ENCODE assay signal across 18 cellular contexts in genomic region chr17:28700278-28700677, GRCh38. TPM values are rescaled to one million over a fixed set of nuclear protein-coding genes. Genes with fewer than 3 reads are reported as not detected.
DNase-seq lines count a peak whose midpoint lies in the region; ATAC-seq, FAIRE-seq and TF ChIP-seq lines count a peak whose summit lies in the region.
"Had no signal": no experiment of that assay in that cellular context is flagged by ENCODE, and none has a peak within 500 bp of the region (broad histone marks: within the 10 kb centered on the region; RNA-seq: fewer than 3 reads in every experiment).

No MANE protein-coding gene starts in this region.

- POLR2A ChIA-PET in GM12878 (lab: Charles Lee) = no interaction called here

- no peaks in the 10 kb centered on the region for H3K79me2 ChIP-seq in GM12878 (ENCODE audit: control insufficient read depth, insufficient read depth, low read length)

- WGBS in heart right ventricle, 2 donors = 86 to 88% methylated on average over 8 of the region's 8 CpGs
- WGBS in GM12878 (ENCODE audit: insufficient coverage, insufficient replicate concordance, low lambda C conversion rate, missing lambda C conversion rate) = 91% methylated on average over 8 of the region's 8 CpGs

- H3K4me1 Mint-ChIP-seq in nephron progenitor cell = peaks cover 5% of the 10 kb centered on the region
- H3K4me1 Mint-ChIP-seq: B cell had no signal

- H2AFZ ChIP-seq in GM12878 (ENCODE audit: control insufficient read depth, low read depth, low read length) = no peak overlapping the region

- peak overlapping the region; percentile 83 for H3K27ac Mint-ChIP-seq in nephron progenitor cell
- H3K27ac Mint-ChIP-seq: B cell; CD4-positive, alpha-beta T cell; HFFc6 had no signal

- no peak for TF ChIP-seq EP300 in GM12878 (IDR thresholded peaks at IDR 0.05; ENCODE audit: borderline replicate concordance in 1 of 2, control insufficient read depth in 1 of 2, low read depth in 2 of 2, low read length in 2 of 2)

- H3K4me3 ChIP-seq in heart right ventricle = no peak overlapping the region
- no peak overlapping the region for H3K4me3 ChIP-seq in GM12878

- peak; percentile 46; the same call in 1 of the 2 replicates for TF ChIP-seq POLR2A in GM12878 (IDR thresholded peaks at IDR 0.05; ENCODE audit: low read depth, low read length)

- no peaks in the 10 kb centered on the region for H3K9me3 Mint-ChIP-seq in nephron progenitor cell
- H3K9me3 Mint-ChIP-seq: CD4-positive, alpha-beta T cell; HFFc6 had no signal

- no peak for ATAC-seq in Right ventricle myocardium superior (ENCODE audit: poor library complexity)
- no peak for ATAC-seq in heart right ventricle
- no peak for ATAC-seq in GM12878
- ATAC-seq in esophagus mucosa = no peak

- H3K36me3 ChIP-seq in heart right ventricle = peaks cover 5 to 98% (median 81%) of the 10 kb centered on the region in 9 donors
- peaks cover 26 to 53% of the 10 kb centered on the region in 2 experiments; a peak in 3 of 4 replicates for H3K36me3 ChIP-seq in GM12878 (ENCODE audit: control insufficient read depth in 2 of 2, insufficient read depth in 2 of 2, low read length in 1 of 2)

- no peak overlapping the region for H3K4me2 ChIP-seq in GM12878 (ENCODE audit: control insufficient read depth, insufficient read depth)

- in situ Hi-C loops in GM12878 (cut with MboI) = no loop called here

- H3K9me3 ChIP-seq in heart right ventricle = no peaks in the 10 kb centered on the region
- H3K9me3 ChIP-seq in GM12878 (replicated peaks; ENCODE audit: control insufficient read depth, insufficient read depth, low read length) = no peaks in the 10 kb centered on the region

- H3K4me1 ChIP-seq in heart right ventricle (no peaks in the 10 kb centered on the region), GM12878 (ENCODE audit: control insufficient read depth, insufficient read depth, low read length) (no peaks in the 10 kb centered on the region)

- H3K27me3 ChIP-seq in heart right ventricle = no peaks in the 10 kb centered on the region
- H3K27me3 ChIP-seq in GM12878 (replicated peaks in 1 of 2; ENCODE audit: control insufficient read depth in 2 of 2, insufficient read depth in 2 of 2, low read length in 1 of 2) = no peaks in the 10 kb centered on the region

- TF ChIP-seq RAD21 in GM12878 (IDR thresholded peaks at IDR 0.05; ENCODE audit: insufficient read depth, low read depth, low read length) = no peak

- BruUV-seq in GM12878 (replicated peaks; lab: Mats Ljungman, UMichigan) = no TSS peak

- peaks cover 59% of the 10 kb centered on the region for H3K36me3 Mint-ChIP-seq in nephron progenitor cell (ENCODE audit: low read depth)

- SMC1A ChIA-PET in GM12878 (lab: Charles Lee; ENCODE audit: uncharacterized antibody, unreplicated experiment) = no interaction called here

- FAIRE-seq in GM12878 (lab: Jason Lieb, UNC) = no peak
- FAIRE-seq: A204.1, GM12891 had no signal

- no peak for TF ChIP-seq CTCF in heart right ventricle (IDR thresholded peaks at IDR 0.05)
- no peak for TF ChIP-seq CTCF in GM12878 (IDR thresholded peaks at IDR 0.05 in 2 of 3, conservative IDR thresholded peaks at IDR 0.05 in 1 of 3; ENCODE audit: control insufficient read depth in 2 of 3, extremely low read depth in 1 of 3, insufficient read depth in 1 of 3, low read depth in 3 of 3, low read length in 3 of 3)
- TF ChIP-seq CTCF in nephron progenitor cell (IDR thresholded peaks at IDR 0.05) = no peak

- no peak overlapping the region for H3K4me3 Mint-ChIP-seq in nephron progenitor cell
- H3K4me3 Mint-ChIP-seq: B cell; CD4-positive, alpha-beta T cell; HFFc6 had no signal

- peaks cover 4% of the 10 kb centered on the region for H3K27me3 Mint-ChIP-seq in nephron progenitor cell (ENCODE audit: low read depth, poor library complexity)
- H3K27me3 Mint-ChIP-seq: B cell; CD4-positive, alpha-beta T cell had no signal

- DNase-seq in Right ventricle myocardium superior (peak; percentile 32), heart right ventricle (no peak), GM12878 (ENCODE audit: low read depth, low spot score) (no peak), nephron progenitor cell (no peak), NCI-H2227 (lab: John Stamatoyannopoulos, UW; ENCODE audit: unreplicated experiment) (no peak)
- no peak for DNase-seq in stimulated activated CD4-positive, alpha-beta T cell treated with anti-CD3 and anti-CD28 coated beads, Interleukin-2, amount 100 ng/mL, for 24 hours
- DNase-seq: C1 segment of cervical spinal cord; Calu3; CD4-positive, alpha-beta T cell; DMS79; HCEC 1CT; HFFc6 had no signal

- RAD21 ChIA-PET in GM12878 (lab: Charles Lee; ENCODE audit: unreplicated experiment) = no interaction called here

- H4K20me1 ChIP-seq in GM12878 (ENCODE audit: control insufficient read depth, insufficient read depth) = no peaks in the 10 kb centered on the region

- intact Hi-C loops in Right ventricle myocardium superior (cut with DNase I) (no loop called here), heart right ventricle (cut with DNase I) (loop anchor here in 2 of 10 donors (5.0 kb wide), 2 partner anchors 48 to 517 kb away; no protein-coding TSS in a partner anchor), GM12878 (cut with micrococcal nuclease; ENCODE audit: unreplicated experiment) (no loop called here)

- CTCF ChIA-PET in GM12878 (lab: Yijun Ruan, JAX) = no interaction called here

- H3K27ac ChIP-seq in heart right ventricle (no peak overlapping the region), GM12878 (ENCODE audit: control insufficient read depth, insufficient read depth) (no peak overlapping the region), temporal lobe (ENCODE audit: low read depth, low read length) (peak overlapping the region; percentile 62)

- H3K9ac ChIP-seq in GM12878 (ENCODE audit: control insufficient read depth, insufficient read depth, low read length) = no peak overlapping the region

RNA-seq across cellular contexts. Expression of gene PROCA1, which starts 11.4 kb away (rescaled TPM):
- total RNA-seq in Right ventricle myocardium superior (1.3 TPM), heart right ventricle (1 to 10 TPM in 9 of 10 donors, under 1 TPM in 1; 0.76 to 2.1 (median 1.3) TPM), GM12878 (2014; rRNA removed) (1.1 and 1.5 TPM in 2 replicates), GM12878 (2014; rRNA removed; fragmentation: Illumina TruSeq; extraction: Trizol) (1.5 and 2.6 TPM in 2 replicates), GM12878 (2021) (1.5 and 2.4 TPM in 2 replicates), temporal lobe (3.4 TPM), esophagus mucosa (0.64 TPM)
- polyA plus RNA-seq in heart right ventricle (1 to 10 TPM in 1 of 2 donors, under 1 TPM in 1; 0.74 to 4.9 TPM), GM12878 (2011; rRNA removed) (0.99 and 1.4 TPM in 2 replicates), GM12878 (2014; fragmentation: Illumina TruSeq; extraction: Trizol) (1.2 and 2.0 TPM in 2 replicates), GM12878 (2014; fragmentation: Nextera tagmentation; extraction: Ambion mirVana) (under 1 TPM; 0.35 to 0.40 TPM), GM12878 (2014; rRNA removed) (2.1 and 4.8 TPM in 2 replicates), GM12878 (2016; fragmentation: Nextera tagmentation; extraction: Ambion mirVana) (under 1 TPM; 0.59 to 0.83 TPM)
- total RNA-seq in GM12878 (2013; cell fraction: nucleolus; rRNA removed) = 6.2 and 8.9 TPM in 2 replicates
- polyA plus RNA-seq in GM12878 (2011; ENCODE audit: low read depth) = 0.93 TPM
- 1.1 and 1.5 TPM in 2 replicates for polyA plus RNA-seq in GM12878 (2011; cell fraction: cytosol; rRNA removed)
- 6.8 and 8.9 TPM in 2 replicates for polyA plus RNA-seq in GM12878 (2011; cell fraction: nucleus; rRNA removed)
- polyA plus RNA-seq in GM12878 (2012) = 2.0 and 2.4 TPM in 2 replicates
- 0.73 and 0.82 TPM in 2 replicates for polyA minus RNA-seq in GM12878 (2011; rRNA and poly(A)+ RNA removed)
- not detected in 2 replicates for polyA minus RNA-seq in GM12878 (2011; cell fraction: cytosol; rRNA and poly(A)+ RNA removed)
- polyA minus RNA-seq in GM12878 (2011; cell fraction: nucleus; rRNA and poly(A)+ RNA removed) = 1.2 and 2.1 TPM in 2 replicates
- total RNA-seq: H4 had no signal

RNA-seq across cellular contexts. Expression of gene RAB34, which starts 17.4 kb away (rescaled TPM):
- 14.5 TPM for total RNA-seq in Right ventricle myocardium superior
- 10 to 100 TPM in 7 of 10 donors, 1 to 10 TPM in 3; 7.0 to 25.0 (median 10.4) TPM for total RNA-seq in heart right ventricle
- 10 to 100 TPM; 25.2 to 37.3 TPM for polyA plus RNA-seq in heart right ventricle
- 10.7 and 13.3 TPM in 2 replicates for total RNA-seq in GM12878 (2013; cell fraction: nucleolus; rRNA removed)
- total RNA-seq in GM12878 (2014; rRNA removed) = 40.2 and 46.4 TPM in 2 replicates
- total RNA-seq in GM12878 (2014; rRNA removed; fragmentation: Illumina TruSeq; extraction: Trizol) = 24.2 and 26.9 TPM in 2 replicates
- total RNA-seq in GM12878 (2021) = 28.8 and 33.0 TPM in 2 replicates
- 16.5 TPM for polyA plus RNA-seq in GM12878 (2011; ENCODE audit: low read depth)
- polyA plus RNA-seq in GM12878 (2011; rRNA removed) = 0.16 and 0.37 TPM in 2 replicates
- polyA plus RNA-seq in GM12878 (2011; cell fraction: cytosol; rRNA removed) = 0.23 and 0.31 TPM in 2 replicates
- polyA plus RNA-seq in GM12878 (2011; cell fraction: nucleus; rRNA removed) = 0.69 and 0.75 TPM in 2 replicates
- 13.1 and 17.7 TPM in 2 replicates for polyA plus RNA-seq in GM12878 (2012)
- 35.7 and 39.0 TPM in 2 replicates for polyA plus RNA-seq in GM12878 (2014; fragmentation: Illumina TruSeq; extraction: Trizol)
- 10 to 100 TPM; 14.4 to 32.6 TPM for polyA plus RNA-seq in GM12878 (2014; fragmentation: Nextera tagmentation; extraction: Ambion mirVana)
- polyA plus RNA-seq in GM12878 (2014; rRNA removed) = 37.5 and 47.7 TPM in 2 replicates
- polyA plus RNA-seq in GM12878 (2016; fragmentation: Nextera tagmentation; extraction: Ambion mirVana) = 10 to 100 TPM; 30.9 to 37.4 TPM
- polyA minus RNA-seq in GM12878 (2011; rRNA and poly(A)+ RNA removed) = not detected in 2 replicates
- 4.1 and 4.9 TPM in 2 replicates for polyA minus RNA-seq in GM12878 (2011; cell fraction: cytosol; rRNA and poly(A)+ RNA removed)
- 0.48 and 0.86 TPM in 2 replicates for polyA minus RNA-seq in GM12878 (2011; cell fraction: nucleus; rRNA and poly(A)+ RNA removed)
- 10.1 TPM for total RNA-seq in temporal lobe
- total RNA-seq in esophagus mucosa = 34.2 TPM

RNA-seq across cellular contexts. Expression of gene RPL23A, which starts 19.5 kb away (rescaled TPM):
- total RNA-seq in Right ventricle myocardium superior (858 TPM), heart right ventricle (100 to 1,000 TPM; 807 to 986 (median 861) TPM), GM12878 (2014; rRNA removed) (1,231 and 1,339 TPM in 2 replicates), GM12878 (2014; rRNA removed; fragmentation: Illumina TruSeq; extraction: Trizol) (1,926 and 2,065 TPM in 2 replicates), GM12878 (2021) (2,908 and 3,018 TPM in 2 replicates), temporal lobe (271 TPM), esophagus mucosa (1,336 TPM)
- polyA plus RNA-seq in heart right ventricle (1,000 to 10,000 TPM in 1 of 2 donors, 100 to 1,000 TPM in 1; 300 to 1,566 TPM), GM12878 (2011; rRNA removed) (2,740 and 3,357 TPM in 2 replicates), GM12878 (2014; fragmentation: Illumina TruSeq; extraction: Trizol) (1,904 and 2,135 TPM in 2 replicates), GM12878 (2014; fragmentation: Nextera tagmentation; extraction: Ambion mirVana) (over 10,000 TPM in 1 of 2 experiments, 1,000 to 10,000 TPM in 1; 8,970 to 10,319 TPM), GM12878 (2014; rRNA removed) (1,318 and 1,377 TPM in 2 replicates), GM12878 (2016; fragmentation: Nextera tagmentation; extraction: Ambion mirVana) (1,000 to 10,000 TPM; 2,984 to 3,180 TPM)
- 169 and 204 TPM in 2 replicates for total RNA-seq in GM12878 (2013; cell fraction: nucleolus; rRNA removed)
- 6,212 TPM for polyA plus RNA-seq in GM12878 (2011; ENCODE audit: low read depth)
- polyA plus RNA-seq in GM12878 (2011; cell fraction: cytosol; rRNA removed) = 779 and 1,073 TPM in 2 replicates
- 561 and 573 TPM in 2 replicates for polyA plus RNA-seq in GM12878 (2011; cell fraction: nucleus; rRNA removed)
- polyA plus RNA-seq in GM12878 (2012) = 4,003 and 4,409 TPM in 2 replicates
- polyA minus RNA-seq in GM12878 (2011; rRNA and poly(A)+ RNA removed) = 1,547 and 2,710 TPM in 2 replicates
- 624 and 701 TPM in 2 replicates for polyA minus RNA-seq in GM12878 (2011; cell fraction: cytosol; rRNA and poly(A)+ RNA removed)
- polyA minus RNA-seq in GM12878 (2011; cell fraction: nucleus; rRNA and poly(A)+ RNA removed) = 176 and 252 TPM in 2 replicates

RNA-seq across cellular contexts. Expression of gene TLCD1, which starts 25.8 kb away (rescaled TPM):
- total RNA-seq in Right ventricle myocardium superior = 1.9 TPM
- total RNA-seq in heart right ventricle = 1 to 10 TPM in 4 of 10 donors, under 1 TPM in 6; 0.36 to 1.8 (median 0.89) TPM
- 1 to 10 TPM; 3.4 to 9.3 TPM for polyA plus RNA-seq in heart right ventricle
- total RNA-seq in GM12878 (2013; cell fraction: nucleolus; rRNA removed) = 1.9 and 4.3 TPM in 2 replicates
- 8.6 and 10.6 TPM in 2 replicates for total RNA-seq in GM12878 (2014; rRNA removed)
- total RNA-seq in GM12878 (2014; rRNA removed; fragmentation: Illumina TruSeq; extraction: Trizol) = 7.2 and 7.6 TPM in 2 replicates
- total RNA-seq in GM12878 (2021) = 7.3 and 7.6 TPM in 2 replicates
- 3.3 TPM for polyA plus RNA-seq in GM12878 (2011; ENCODE audit: low read depth)
- polyA plus RNA-seq in GM12878 (2011; rRNA removed) = 2.1 and 4.0 TPM in 2 replicates
- 4.1 and 4.2 TPM in 2 replicates for polyA plus RNA-seq in GM12878 (2011; cell fraction: cytosol; rRNA removed)
- polyA plus RNA-seq in GM12878 (2011; cell fraction: nucleus; rRNA removed) = 5.1 and 5.7 TPM in 2 replicates
- polyA plus RNA-seq in GM12878 (2012) = 5.3 and 8.7 TPM in 2 replicates
- 7.8 TPM in 2 replicates for polyA plus RNA-seq in GM12878 (2014; fragmentation: Illumina TruSeq; extraction: Trizol)
- polyA plus RNA-seq in GM12878 (2014; fragmentation: Nextera tagmentation; extraction: Ambion mirVana) = 1 to 10 TPM; 2.9 to 7.1 TPM
- polyA plus RNA-seq in GM12878 (2014; rRNA removed) = 13.6 and 14.6 TPM in 2 replicates
- polyA plus RNA-seq in GM12878 (2016; fragmentation: Nextera tagmentation; extraction: Ambion mirVana) = 10 to 100 TPM; 14.9 to 19.8 TPM
- 5.4 and 5.5 TPM in 2 replicates for polyA minus RNA-seq in GM12878 (2011; rRNA and poly(A)+ RNA removed)
- polyA minus RNA-seq in GM12878 (2011; cell fraction: cytosol; rRNA and poly(A)+ RNA removed) = 2.8 and 5.5 TPM in 2 replicates
- polyA minus RNA-seq in GM12878 (2011; cell fraction: nucleus; rRNA and poly(A)+ RNA removed) = 4.8 and 6.9 TPM in 2 replicates
- total RNA-seq in temporal lobe = 0.98 TPM
- 14.7 TPM for total RNA-seq in esophagus mucosa

RNA-seq across cellular contexts. Expression of gene NEK8, which starts 28.3 kb away (rescaled TPM):
- total RNA-seq in Right ventricle myocardium superior (0.30 TPM), heart right ventricle (1 to 10 TPM in 4 of 10 donors, under 1 TPM in 6; 0.38 to 2.8 (median 0.82) TPM), GM12878 (2014; rRNA removed) (8.8 and 10.5 TPM in 2 replicates), GM12878 (2014; rRNA removed; fragmentation: Illumina TruSeq; extraction: Trizol) (6.0 and 6.7 TPM in 2 replicates), GM12878 (2021) (10.1 and 11.0 TPM in 2 replicates), temporal lobe (1.7 TPM), esophagus mucosa (3.9 TPM)
- polyA plus RNA-seq in heart right ventricle (1 to 10 TPM; 1.1 to 1.8 TPM), GM12878 (2011; rRNA removed) (7.9 and 13.2 TPM in 2 replicates), GM12878 (2014; fragmentation: Illumina TruSeq; extraction: Trizol) (7.5 and 8.5 TPM in 2 replicates), GM12878 (2014; fragmentation: Nextera tagmentation; extraction: Ambion mirVana) (1 to 10 TPM; 2.3 to 2.9 TPM), GM12878 (2014; rRNA removed) (14.3 and 15.1 TPM in 2 replicates), GM12878 (2016; fragmentation: Nextera tagmentation; extraction: Ambion mirVana) (10 to 100 TPM; 11.2 to 13.9 TPM)
- total RNA-seq in GM12878 (2013; cell fraction: nucleolus; rRNA removed) = 22.0 and 27.2 TPM in 2 replicates
- 6.5 TPM for polyA plus RNA-seq in GM12878 (2011; ENCODE audit: low read depth)
- 16.7 and 21.7 TPM in 2 replicates for polyA plus RNA-seq in GM12878 (2011; cell fraction: cytosol; rRNA removed)
- polyA plus RNA-seq in GM12878 (2011; cell fraction: nucleus; rRNA removed) = 24.8 and 26.2 TPM in 2 replicates
- polyA plus RNA-seq in GM12878 (2012) = 8.7 and 9.6 TPM in 2 replicates
- polyA minus RNA-seq in GM12878 (2011; rRNA and poly(A)+ RNA removed) = 14.9 and 20.8 TPM in 2 replicates
- polyA minus RNA-seq in GM12878 (2011; cell fraction: cytosol; rRNA and poly(A)+ RNA removed) = 4.0 and 4.4 TPM in 2 replicates
- 11.1 and 21.9 TPM in 2 replicates for polyA minus RNA-seq in GM12878 (2011; cell fraction: nucleus; rRNA and poly(A)+ RNA removed)
